8 cellular contexts compared by ENCODE assay signal in the genomic region with DNA sequence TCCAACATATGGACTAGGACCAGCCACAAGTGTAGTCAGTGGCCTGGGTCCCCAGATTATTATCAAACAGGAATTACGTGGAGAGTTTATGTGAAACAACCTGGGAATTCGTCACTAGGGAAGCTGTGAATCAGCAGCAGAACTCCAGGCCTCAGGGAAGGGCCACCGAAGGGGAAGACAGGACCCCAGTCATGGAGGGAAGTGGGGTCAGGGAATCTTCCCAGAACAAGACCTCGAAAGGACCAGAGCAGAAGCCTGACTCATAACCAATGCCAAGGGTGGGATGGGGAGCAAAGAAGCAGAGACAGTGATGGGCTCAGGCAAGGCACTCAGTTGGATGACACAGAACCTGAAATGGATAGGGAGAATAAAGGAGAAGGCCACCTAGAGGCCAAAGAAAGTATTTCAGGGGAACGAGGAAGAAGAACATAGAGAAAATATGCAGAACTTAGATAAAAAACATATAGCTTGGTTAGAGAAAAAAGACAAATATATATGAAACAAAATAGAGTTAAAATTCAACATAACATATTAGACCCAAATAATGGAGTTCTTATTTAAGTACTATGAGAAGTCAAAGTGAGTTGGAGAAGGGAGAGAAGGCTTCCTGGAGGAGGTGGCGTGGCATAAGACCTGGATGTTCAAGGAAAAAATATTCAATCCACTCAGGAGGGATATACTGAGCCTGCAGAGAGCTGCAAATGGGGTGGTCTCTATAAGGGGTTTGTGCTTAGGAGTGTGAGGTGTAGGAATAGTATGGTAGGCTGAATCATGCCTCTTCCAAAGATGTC.
DNase-seq lines count a peak whose midpoint lies in the region; ATAC-seq and TF ChIP-seq lines count a peak whose summit lies in the region.

No MANE protein-coding gene starts in this region.

- H3K4me1 ChIP-seq in Panc1 (ENCODE audit: control insufficient read depth, insufficient read depth, low read length), result no peaks in the 10 kb centered on the region

- CTCF ChIA-PET in Panc1 (lab: Charles Lee), result interaction anchor here (1.0 kb wide), 1 partner anchor 79 kb away, joined by 5 read pairs; no protein-coding TSS in a partner anchor

- BruUV-seq in Panc1 (replicated peaks; lab: Mats Ljungman, UMichigan), result no TSS peak

- no peak for TF ChIP-seq POLR2A in GM18505 (IDR thresholded peaks at IDR 0.05; ENCODE audit: borderline replicate concordance, extremely low read depth, insufficient read depth, insufficient read length)

- DNase-seq in Panc1 (ENCODE audit: low read depth, low spot score) (no peak), foreskin fibroblast (peak in 1 of 2 donors; percentile 10), cerebellum (ENCODE audit: low spot score) (no peak), GM19238 (ENCODE audit: insufficient read length, low spot score) (no peak), left colon (no peak)

- in situ Hi-C loops in Panc1 (cut with HindIII; ENCODE audit: low pct_unique_long_range_greater_than_20kb, low sequenced_read_pairs), result no loop called here

- ATAC-seq in GM18519 (IDR thresholded peaks at IDR 0.05; ENCODE audit: low FRiP score, unreplicated experiment) (peak; percentile 65), Panc1 (no peak), GM18505 (IDR thresholded peaks at IDR 0.05; ENCODE audit: unreplicated experiment) (no peak), left colon (no peak)

- TF ChIP-seq CTCF in C4-2B (conservative IDR thresholded peaks at IDR 0.05) (peak; percentile 66), Panc1 (IDR thresholded peaks at IDR 0.05) (peak; percentile 53), foreskin fibroblast (IDR thresholded peaks at IDR 0.05; ENCODE audit: low read depth, low read length) (peak; percentile 26)

- no peaks in the 10 kb centered on the region for H3K9me3 ChIP-seq in Panc1 (ENCODE audit: control insufficient read depth, insufficient read depth, low read depth, low read length)

- H3K4me3 ChIP-seq in Panc1 (ENCODE audit: low read depth in 2 of 2, low read length in 2 of 2) (no peak overlapping the region), foreskin fibroblast (ENCODE audit: low read depth in 1 of 2, low read length in 2 of 2) (no peak overlapping the region)

- peaks cover 5% of the 10 kb centered on the region for H3K27me3 ChIP-seq in Panc1 (ENCODE audit: control insufficient read depth, insufficient read depth, low read length)

- H3K36me3 ChIP-seq in Panc1 (ENCODE audit: control insufficient read depth, insufficient read depth, low read length), result no peaks in the 10 kb centered on the region

- intact Hi-C loops in Panc1 (cut with micrococcal nuclease; ENCODE audit: unreplicated experiment) (no loop called here), left colon (cut with DNase I, micrococcal nuclease) (loop anchor here in 1 of 2 donors (5.0 kb wide), 1 partner anchor 248 kb away; no protein-coding TSS in a partner anchor)

- H3K27ac ChIP-seq in C4-2B (no peak overlapping the region), Panc1 (ENCODE audit: low read length) (no peak overlapping the region)

- POLR2A ChIA-PET in Panc1 (lab: Charles Lee), result no interaction called here
